In the genomic region with DNA sequence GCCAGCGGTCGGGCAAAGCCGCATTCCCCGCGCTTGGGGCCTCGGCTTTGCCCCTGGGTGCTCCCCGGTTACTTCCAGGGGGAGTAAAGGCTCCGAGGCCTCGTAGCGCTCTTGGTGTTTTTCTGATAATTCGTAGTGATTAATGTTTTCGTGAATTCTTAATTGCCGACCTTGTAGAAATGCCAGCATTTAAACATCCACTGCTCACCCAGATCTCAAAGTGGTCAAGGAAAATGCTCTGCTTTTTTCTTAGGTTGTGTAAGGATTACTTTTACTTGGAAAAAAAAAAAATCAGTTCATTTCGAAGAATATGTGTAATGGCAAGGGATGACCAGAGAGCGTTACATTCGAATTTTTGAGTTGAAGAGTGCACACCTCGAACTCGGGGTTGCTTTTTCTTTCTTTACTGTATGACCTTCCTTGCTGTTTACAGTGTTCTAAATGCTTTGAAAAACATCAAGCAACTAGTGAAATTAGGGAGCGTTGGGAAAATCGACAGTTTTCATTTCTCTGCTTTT, we compare ENCODE assay signal across 8 cellular contexts. TPM values are rescaled to one million over a fixed set of nuclear protein-coding genes. Genes with fewer than 3 reads are reported as not detected.
A peak's percentile ranks its signal among the peaks of the same experiment; 100 is the strongest.
DNase-seq lines count a peak whose midpoint lies in the region; ATAC-seq and TF ChIP-seq lines count a peak whose summit lies in the region.

No MANE protein-coding gene starts in this region.

- no peaks in the 10 kb centered on the region for H3K9me3 ChIP-seq in mononuclear cell (ENCODE audit: low read depth, low read length)

- no peak for TF ChIP-seq POLR2A in NB4 (IDR thresholded peaks at IDR 0.05; ENCODE audit: extremely low read depth, insufficient read length)

- H3K4me1 ChIP-seq in mononuclear cell (ENCODE audit: insufficient read depth, low read length) = peaks cover 58% of the 10 kb centered on the region

- TF ChIP-seq CTCF in NB4 (IDR thresholded peaks at IDR 0.05; ENCODE audit: low read depth, low read length) = no peak

- no peaks in the 10 kb centered on the region for H3K27me3 ChIP-seq in mononuclear cell (ENCODE audit: insufficient read depth, low read length)

- H3K4me3 ChIP-seq in NB4 (ENCODE audit: low read depth, low read length) = peak overlapping the region; percentile 51
- peak overlapping the region; percentile 99 for H3K4me3 ChIP-seq in mononuclear cell (ENCODE audit: low read length)

- peak; percentile 26 for DNase-seq in ELR (ENCODE audit: low read depth)
- no peak for DNase-seq in NB4 (ENCODE audit: low read depth)
- peak; percentile 24 for DNase-seq in cerebellum (ENCODE audit: low spot score)
- DNase-seq in COLO668 (lab: John Stamatoyannopoulos, UW; ENCODE audit: unreplicated experiment) = no peak
- no peak for DNase-seq in germinal center (ENCODE audit: low spot score)
- DNase-seq in midbrain (lab: John Stamatoyannopoulos, UW) = no peak

- no peak for ATAC-seq in GM21619 (IDR thresholded peaks at IDR 0.05; ENCODE audit: unreplicated experiment)

RNA-seq across cellular contexts. Expression of gene TUT7, which starts 0.7 kb away (rescaled TPM):
- total RNA-seq in cerebellum (34.4 TPM), mononuclear cell (89.8 TPM)

Comparison
In these comparisons a context has a peak if more than half of its experiments do, and no peak if none do; other contexts are left out.
1. DNase-seq: peak in ELR (single experiment) and cerebellum (single experiment); none in NB4 (single experiment), COLO668 (single experiment), germinal center (single experiment) and midbrain (single experiment).